Comparison of ENCODE assay signal across 24 cellular contexts in genomic region chr1:58917436-58917835, GRCh38.
DNase-seq lines count a peak whose midpoint lies in the region; ATAC-seq, FAIRE-seq and TF ChIP-seq lines count a peak whose summit lies in the region.
"Had no signal": no experiment of that assay in that cellular context is flagged by ENCODE, and none has a peak within 500 bp of the region (broad histone marks: within the 10 kb centered on the region; RNA-seq: fewer than 3 reads in every experiment).

No MANE protein-coding gene starts in this region.

- H3K4me2 ChIP-seq in HepG2 (ENCODE audit: low read depth, low read length) (no peak overlapping the region), K562 (ENCODE audit: insufficient read depth, low read length) (no peak overlapping the region)
- H3K4me2 ChIP-seq: BLaER1 had no signal

- TF ChIP-seq RAD21 in HepG2 (CRISPR knock-in tag; IDR thresholded peaks at IDR 0.05) = no peak
- no peak for TF ChIP-seq RAD21 in K562 (CRISPR knock-in tag; conservative IDR thresholded peaks at IDR 0.05 in 1 of 2, IDR thresholded peaks at IDR 0.05 in 1 of 2)

- DNase-seq in HepG2 (ENCODE audit: low spot score) = no peak
- no peak for DNase-seq in right lobe of liver
- DNase-seq in K562 (ENCODE audit: extremely low read depth in 1 of 4, low spot score in 3 of 4) = no peak
- no peak for DNase-seq in NCI-H510A (lab: John Stamatoyannopoulos, UW)
- DNase-seq in NCI-H1436 treated with DMSO at 0.1 percent for 48 hours (lab: John Stamatoyannopoulos, UW) = no peak
- DNase-seq: 8988T; ACHN; BE2C; C1 segment of cervical spinal cord; CD4-positive, alpha-beta memory T cell; CD4-positive, CD25-positive, alpha-beta regulatory T cell; CD8-positive, alpha-beta memory T cell; COR-L47; DMS 273 treated with DMSO at 0.1 percent for 48 hours; DMS153; DMS53; DMS79; DND-41; EL; GDM1 had no signal

- H3K9ac ChIP-seq in HepG2 (ENCODE audit: insufficient read depth, low read depth, low read length) = no peak overlapping the region
- no peak overlapping the region for H3K9ac ChIP-seq in K562 (ENCODE audit: insufficient read depth in 1 of 2, low read depth in 2 of 2, low read length in 2 of 2)
- H3K9ac ChIP-seq: BLaER1 had no signal

- no peak for FAIRE-seq in HepG2 (lab: Jason Lieb, UNC)
- FAIRE-seq in K562 (lab: Jason Lieb, UNC) = no peak
- FAIRE-seq: GM12878, GM12892, GM18507 had no signal

- H3K79me2 ChIP-seq in HepG2 (ENCODE audit: insufficient read depth, low read length) (no peaks in the 10 kb centered on the region), K562 (ENCODE audit: control insufficient read depth, insufficient read depth, low read length) (no peaks in the 10 kb centered on the region)

- POLR2A ChIA-PET in HepG2 (lab: Yijun Ruan, JAX) = no interaction called here
- POLR2A ChIA-PET in K562 (lab: Yijun Ruan, JAX) = interaction anchor here (0.6 kb wide), 1 partner anchor 138 kb away, joined by 3 read pairs; no protein-coding TSS in a partner anchor

- CTCF ChIA-PET in HepG2 (lab: Yijun Ruan, JAX; ENCODE audit: low intra/inter-chr PET ratio, low total read pairs) (no interaction called here), K562 (lab: Yijun Ruan, JAX; ENCODE audit: low intra/inter-chr PET ratio) (no interaction called here)

- BruUV-seq in HepG2 (replicated peaks; lab: Mats Ljungman, UMichigan) = no TSS peak
- BruUV-seq in K562 (replicated peaks; lab: Mats Ljungman, UMichigan) = no TSS peak

- H3K9me3 ChIP-seq in HepG2 (ENCODE audit: low read length) = peaks cover 10% of the 10 kb centered on the region
- no peaks in the 10 kb centered on the region for H3K9me3 ChIP-seq in right lobe of liver
- no peaks in the 10 kb centered on the region for H3K9me3 ChIP-seq in K562 (replicated peaks; ENCODE audit: control insufficient read depth, insufficient read depth, low read depth, low read length)
- H3K9me3 ChIP-seq: BE2C had no signal

- TF ChIP-seq EP300 in HepG2 (IDR thresholded peaks at IDR 0.05; ENCODE audit: low read depth in 2 of 2, low read length in 2 of 2) (no peak), HepG2 (CRISPR knock-in tag; IDR thresholded peaks at IDR 0.05; ENCODE audit: borderline replicate concordance) (no peak), K562 (IDR thresholded peaks at IDR 0.05; ENCODE audit: low read length) (no peak)

- H3K27ac ChIP-seq in HepG2 (ENCODE audit: extremely low read length, insufficient read depth, low read length) (no peak overlapping the region), right lobe of liver (no peak overlapping the region), K562 (ENCODE audit: extremely low read depth, low read depth, low read length) (no peak overlapping the region)
- H3K27ac ChIP-seq: BLaER1 had no signal

- H4K20me1 ChIP-seq in HepG2 (ENCODE audit: insufficient read depth, low read length) (no peaks in the 10 kb centered on the region), K562 (replicated peaks; ENCODE audit: control insufficient read depth, insufficient read depth, low read length) (no peaks in the 10 kb centered on the region)
- H4K20me1 ChIP-seq: BLaER1 had no signal

- H3K4me3 ChIP-seq in HepG2 (replicated peaks in 1 of 3; ENCODE audit: insufficient read depth in 1 of 3, low read depth in 2 of 3, low read length in 3 of 3) (no peak overlapping the region), right lobe of liver (no peak overlapping the region), K562 (no peak overlapping the region)
- H3K4me3 ChIP-seq: BLaER1, GM12878 had no signal

- H3K36me3 ChIP-seq in HepG2 (replicated peaks in 1 of 2; ENCODE audit: control insufficient read depth in 1 of 2, insufficient read depth in 2 of 2, low read length in 2 of 2) (no peaks in the 10 kb centered on the region), right lobe of liver (no peaks in the 10 kb centered on the region), K562 (ENCODE audit: control insufficient read depth, insufficient read depth, low read length) (no peaks in the 10 kb centered on the region)
- H3K36me3 ChIP-seq: BE2C, BLaER1 had no signal

- no peak for ATAC-seq in HepG2
- no peak for ATAC-seq in right lobe of liver
- no peak for ATAC-seq in K562
- ATAC-seq: GM12878 had no signal

- H3K27me3 ChIP-seq in HepG2 (ENCODE audit: control insufficient read depth in 1 of 2, insufficient read depth in 2 of 2, low read length in 2 of 2) = 0 out of 5 replicates have a peak, but pooled peaks cover 0 to 3% of the 10 kb centered on the region in 2 experiments
- no peaks in the 10 kb centered on the region for H3K27me3 ChIP-seq in right lobe of liver
- no peaks in the 10 kb centered on the region for H3K27me3 ChIP-seq in K562 (ENCODE audit: control insufficient read depth in 2 of 2, insufficient read depth in 2 of 2, low read length in 2 of 2)
- H3K27me3 ChIP-seq: BE2C, BLaER1 had no signal

- intact Hi-C loops in HepG2 (cut with micrococcal nuclease; ENCODE audit: unreplicated experiment) = no loop called here
- intact Hi-C loops in right lobe of liver (cut with DNase I) = no loop called here
- intact Hi-C loops in K562 (cut with micrococcal nuclease) = no loop called here

- H2AFZ ChIP-seq in HepG2 (ENCODE audit: low read length) (no peak overlapping the region), K562 (ENCODE audit: low read depth, low read length) (no peak overlapping the region)

- H3K4me1 ChIP-seq in HepG2 (ENCODE audit: insufficient read depth, low read length) (peaks cover 6% of the 10 kb centered on the region), right lobe of liver (no peaks in the 10 kb centered on the region), K562 (replicated peaks in 1 of 2; ENCODE audit: control insufficient read depth in 2 of 2, insufficient read depth in 2 of 2, low read length in 2 of 2) (peaks cover 0 to 4% of the 10 kb centered on the region in 2 experiments; a peak in 2 of 5 replicates)
- H3K4me1 ChIP-seq: BE2C, BLaER1 had no signal

- TF ChIP-seq POLR2A in HepG2 (IDR thresholded peaks at IDR 0.05; ENCODE audit: insufficient read depth in 1 of 2, low read depth in 2 of 2, low read length in 2 of 2) = no peak
- no peak for TF ChIP-seq POLR2A in right lobe of liver (IDR thresholded peaks at IDR 0.05)
- no peak for TF ChIP-seq POLR2A in K562 (conservative IDR thresholded peaks at IDR 0.05)

- no peaks in the 10 kb centered on the region for H3K9me1 ChIP-seq in K562 (ENCODE audit: control insufficient read depth, insufficient read depth, low read length)

- TF ChIP-seq CTCF in HepG2 (CRISPR knock-in tag; IDR thresholded peaks at IDR 0.05) (no peak), right lobe of liver (IDR thresholded peaks at IDR 0.05) (no peak), K562 (IDR thresholded peaks at IDR 0.05 in 2 of 3, conservative IDR thresholded peaks at IDR 0.05 in 1 of 3; ENCODE audit: insufficient read depth in 2 of 3, low read depth in 1 of 3, low read length in 3 of 3) (no peak)

- 18% methylated on average over 4 of the region's 4 CpGs for WGBS in HepG2 (ENCODE audit: low lambda C conversion rate)
- WGBS in right lobe of liver (ENCODE audit: insufficient coverage, low coverage, low lambda C conversion rate, missing lambda C conversion rate) = 72% methylated on average over 4 of the region's 4 CpGs
- WGBS in K562 (ENCODE audit: insufficient coverage, low coverage, missing lambda C conversion rate) = 49% methylated on average over 4 of the region's 4 CpGs

- in situ Hi-C loops in HepG2 (cut with HindIII; ENCODE audit: extremely low pct_ligation_motif_present, low pct_unique_long_range_greater_than_20kb) (no loop called here), K562 (cut with MboI) (no loop called here)

TF ChIP-seq in HepG2, 621 proteins besides CTCF, POLR2A, EP300 and RAD21:
- TF ChIP-seq ZNF749 (CRISPR knock-in tag; IDR thresholded peaks at IDR 0.05; ENCODE audit: borderline replicate concordance) (no peak), MAF1 (CRISPR knock-in tag; IDR thresholded peaks at IDR 0.05; ENCODE audit: borderline replicate concordance) (no peak), MIER2 (CRISPR knock-in tag; IDR thresholded peaks at IDR 0.05) (no peak), KDM2A (CRISPR knock-in tag; IDR thresholded peaks at IDR 0.05; ENCODE audit: borderline replicate concordance, low read depth) (no peak), MAFF (IDR thresholded peaks at IDR 0.05; ENCODE audit: low read depth, low read length) (peak; percentile 60; the same call in 1 of the 2 replicates), MAFK (conservative IDR thresholded peaks at IDR 0.05 in 1 of 2, IDR thresholded peaks at IDR 0.05 in 1 of 2; ENCODE audit: low read length in 2 of 2) (peak in 1 of 2 experiments; percentile 34; a peak in 1 of 4 replicates), ZFP41 (CRISPR knock-in tag; IDR thresholded peaks at IDR 0.05; ENCODE audit: borderline replicate concordance) (no peak)

TF ChIP-seq in K562, 482 proteins besides CTCF, POLR2A, EP300 and RAD21 (continues in another document):
- TF ChIP-seq CHD4 (IDR thresholded peaks at IDR 0.05; ENCODE audit: insufficient read depth, insufficient replicate concordance, low read depth, low read length, poor library complexity, severe bottlenecking) (no peak), CSDE1 (IDR thresholded peaks at IDR 0.05) (no peak), ZNF134 (CRISPR knock-in tag; conservative IDR thresholded peaks at IDR 0.05) (no peak), MAFK (IDR thresholded peaks at IDR 0.05; ENCODE audit: low read length) (peak; percentile 20; the same call in 1 of the 2 replicates), RNF2 (IDR thresholded peaks at IDR 0.05) (no peak), ZNF316 (IDR thresholded peaks at IDR 0.05) (peak; percentile 80), MAFG (tag; conservative IDR thresholded peaks at IDR 0.05) (peak; percentile 13; the same call in 1 of the 2 replicates), ARID2 (IDR thresholded peaks at IDR 0.05) (no peak), ZNF280A (IDR thresholded peaks at IDR 0.05; ENCODE audit: low read depth, partially characterized antibody) (no peak), SMAD4 (CRISPR knock-in tag; conservative IDR thresholded peaks at IDR 0.05) (no peak), C11orf30 (IDR thresholded peaks at IDR 0.05; ENCODE audit: low read depth) (peak; percentile 50; the same call in 1 of the 2 replicates), ZNF282 (CRISPR knock-in tag; IDR thresholded peaks at IDR 0.05) (no peak)

Comparison
In these comparisons a context has a peak if more than half of its experiments do, and no peak if none do; other contexts are left out.
1. Of the 241 proteins assayed by ChIP-seq in both HepG2 and K562: peak only in HepG2: none; only in K562: MAFG; in both: MAFF; in neither: 238; mixed calls (peak in some experiments, not most) for 1.